ENCODE assay signal across 8 cellular contexts in genomic region chr7:55415173-55415778, GRCh38. TPM values are rescaled to one million over a fixed set of nuclear protein-coding genes. Genes with fewer than 3 reads are reported as not detected.
DNase-seq lines count a peak whose midpoint lies in the region; ATAC-seq and TF ChIP-seq lines count a peak whose summit lies in the region.

No MANE protein-coding gene starts in this region.

- H3K9me3 ChIP-seq in esophagus muscularis mucosa, result no peaks in the 10 kb centered on the region

- peaks cover 0 to 30% (median 10%) of the 10 kb centered on the region in 4 donors for H3K36me3 ChIP-seq in esophagus muscularis mucosa

- WGBS in esophagus muscularis mucosa, result 46% methylated on average over 6 of the region's 6 CpGs

- no peaks in the 10 kb centered on the region for H3K9me3 Mint-ChIP-seq in nephron progenitor cell

- no peak for TF ChIP-seq EP300 in esophagus muscularis mucosa (IDR thresholded peaks at IDR 0.05)

- H3K27me3 Mint-ChIP-seq in nephron progenitor cell (ENCODE audit: low read depth, poor library complexity), result no peaks in the 10 kb centered on the region

- no peak overlapping the region for H3K27ac ChIP-seq in esophagus muscularis mucosa (replicated peaks in 1 of 4)

- DNase-seq in EH (ENCODE audit: low read depth), result peak; percentile 79
- peak; percentile 71 for DNase-seq in Jurkat, Clone E6-1 (ENCODE audit: low read depth, low spot score)
- peak; percentile 34 for DNase-seq in OCI-M2 (lab: John Stamatoyannopoulos, UW; ENCODE audit: unreplicated experiment)
- DNase-seq in activated T-cell treated with anti-CD3 and anti-CD28 coated beads for 4 hours, result peak; percentile 84
- no peak for DNase-seq in esophagus muscularis mucosa (ENCODE audit: extremely low spot score)
- peak; percentile 85 for DNase-seq in nephron progenitor cell
- peak; percentile 45 for DNase-seq in stromal cell of bone marrow (ENCODE audit: low read depth)

- H3K4me1 ChIP-seq in esophagus muscularis mucosa, result no peaks in the 10 kb centered on the region

- H3K4me3 Mint-ChIP-seq in nephron progenitor cell, result no peak overlapping the region

- peak; percentile 73 to 83 (median 80) for TF ChIP-seq CTCF in esophagus muscularis mucosa (IDR thresholded peaks at IDR 0.05)
- TF ChIP-seq CTCF in nephron progenitor cell (IDR thresholded peaks at IDR 0.05), result peak; percentile 85

- TF ChIP-seq POLR2A in esophagus muscularis mucosa (IDR thresholded peaks at IDR 0.05; ENCODE audit: low read depth), result no peak

- no peaks in the 10 kb centered on the region for H3K27me3 ChIP-seq in esophagus muscularis mucosa

- H3K27ac Mint-ChIP-seq in nephron progenitor cell, result no peak overlapping the region

- ATAC-seq in GM21717 (IDR thresholded peaks at IDR 0.05; ENCODE audit: unreplicated experiment), result peak; percentile 87

- peaks cover 8% of the 10 kb centered on the region for H3K4me1 Mint-ChIP-seq in nephron progenitor cell

- H3K4me3 ChIP-seq in Jurkat, Clone E6-1 (ENCODE audit: low read length), result no peak overlapping the region
- no peak overlapping the region for H3K4me3 ChIP-seq in esophagus muscularis mucosa

- intact Hi-C loops in esophagus muscularis mucosa (cut with DNase I), result loop anchor here (1.0 kb wide), 1 partner anchor 135 kb away; no protein-coding TSS in a partner anchor

- H3K36me3 Mint-ChIP-seq in nephron progenitor cell (ENCODE audit: low read depth), result peaks cover 28% of the 10 kb centered on the region

RNA-seq across cellular contexts. Expression of gene LANCL2, which starts 50.1 kb away (rescaled TPM):
- polyA plus RNA-seq in Jurkat, Clone E6-1 (2012; ENCODE audit: insufficient read depth, insufficient read length), result 11.3 TPM
- total RNA-seq in esophagus muscularis mucosa, result 10 to 100 TPM; 10.0 to 11.8 (median 10.7) TPM
